In genomic region chrX:44922980-44923379, GRCh38 we compare ENCODE assay signal across 15 cellular contexts. TPM values are rescaled to one million over a fixed set of nuclear protein-coding genes. Genes with fewer than 3 reads are reported as not detected.
DNase-seq lines count a peak whose midpoint lies in the region; ATAC-seq, FAIRE-seq and TF ChIP-seq lines count a peak whose summit lies in the region.
"Had no signal": no experiment of that assay in that cellular context is flagged by ENCODE, and none has a peak within 500 bp of the region (broad histone marks: within the 10 kb centered on the region; RNA-seq: fewer than 3 reads in every experiment).

No MANE protein-coding gene starts in this region.

- H3K36me3 Mint-ChIP-seq in CD4-positive, alpha-beta T cell (ENCODE audit: low read depth), result peaks cover 14% of the 10 kb centered on the region
- H3K36me3 Mint-ChIP-seq in activated CD8-positive, alpha-beta T cell treated with anti-CD3 and anti-CD28 coated beads, Interleukin-2, amount 10 ng/mL, durations not matched to agents 7 days and 5 days (ENCODE audit: low read depth), result peaks cover 4% of the 10 kb centered on the region
- H3K36me3 Mint-ChIP-seq in glutamatergic neuron (ENCODE audit: unreplicated experiment), result no peaks in the 10 kb centered on the region

- ATAC-seq in A549 (no peak), HG02798 (IDR thresholded peaks at IDR 0.05; ENCODE audit: poor library complexity, unreplicated experiment) (no peak)
- peak; percentile 69 for ATAC-seq in CD4-positive, alpha-beta T cell (ENCODE audit: poor library complexity)
- ATAC-seq in activated CD8-positive, alpha-beta T cell treated with anti-CD3 and anti-CD28 coated beads, Interleukin-2, amount 10 ng/mL, durations not matched to agents 7 days and 5 days, result peak; percentile 61

- peaks cover 68% of the 10 kb centered on the region for H3K4me1 Mint-ChIP-seq in CD4-positive, alpha-beta T cell (ENCODE audit: low read depth)
- H3K4me1 Mint-ChIP-seq in activated CD8-positive, alpha-beta T cell treated with anti-CD3 and anti-CD28 coated beads, Interleukin-2, amount 10 ng/mL, durations not matched to agents 7 days and 5 days (ENCODE audit: low read depth), result peaks cover 18% of the 10 kb centered on the region
- peaks cover 7% of the 10 kb centered on the region for H3K4me1 Mint-ChIP-seq in glutamatergic neuron (ENCODE audit: low read depth, unreplicated experiment)

- H3K4me3 ChIP-seq in A549 (no peak overlapping the region), WERI-Rb-1 (ENCODE audit: low read depth, low read length) (no peak overlapping the region)

- intact Hi-C loops in CD4-positive, alpha-beta T cell (cut with DNase I, micrococcal nuclease), result loop anchor here in 1 of 2 experiments (10.0 kb wide), 1 partner anchor 48 kb away; the partner anchor contains the start of gene KDM6A

- peak overlapping the region; percentile 44 for H3K4me3 Mint-ChIP-seq in CD4-positive, alpha-beta T cell
- H3K4me3 Mint-ChIP-seq in activated CD8-positive, alpha-beta T cell treated with anti-CD3 and anti-CD28 coated beads, Interleukin-2, amount 10 ng/mL, durations not matched to agents 7 days and 5 days, result peak overlapping the region; percentile 54
- no peak overlapping the region for H3K4me3 Mint-ChIP-seq in glutamatergic neuron (ENCODE audit: unreplicated experiment)
- H3K4me3 Mint-ChIP-seq: nephron progenitor cell, type B pancreatic cell had no signal

- H3K36me3 ChIP-seq in WERI-Rb-1, result no peaks in the 10 kb centered on the region

- H3K4me2 ChIP-seq in A549, result no peak overlapping the region

- no peak for TF ChIP-seq RAD21 in A549 (conservative IDR thresholded peaks at IDR 0.05 in 1 of 2, IDR thresholded peaks at IDR 0.05 in 1 of 2)

- no peak for TF ChIP-seq POLR2A in A549 (IDR thresholded peaks at IDR 0.05; ENCODE audit: low read length)

- H3K4me1 ChIP-seq in A549, result peaks cover 10% of the 10 kb centered on the region; the same call in 2 of the 3 replicates

- H3K27ac ChIP-seq in A549 (no peak overlapping the region), WERI-Rb-1 (no peak overlapping the region)
- H3K27ac ChIP-seq in CD4-positive, alpha-beta T cell (ENCODE audit: low read depth, low read length), result no peak overlapping the region

- no peaks in the 10 kb centered on the region for H3K27me3 Mint-ChIP-seq in CD4-positive, alpha-beta T cell
- no peaks in the 10 kb centered on the region for H3K27me3 Mint-ChIP-seq in activated CD8-positive, alpha-beta T cell treated with anti-CD3 and anti-CD28 coated beads, Interleukin-2, amount 10 ng/mL, durations not matched to agents 7 days and 5 days (ENCODE audit: low read depth)
- H3K27me3 Mint-ChIP-seq in glutamatergic neuron (ENCODE audit: unreplicated experiment), result peaks cover 5% of the 10 kb centered on the region
- H3K27me3 Mint-ChIP-seq: type B pancreatic cell had no signal

- POLR2A ChIA-PET in A549 (lab: Yijun Ruan, JAX), result no interaction called here
- POLR2A ChIA-PET in CD4-positive, alpha-beta T cell (lab: Charles Lee), result no interaction called here
- POLR2A ChIA-PET in activated CD8-positive, alpha-beta T cell treated with anti-CD3 and anti-CD28 coated beads, Interleukin-2, amount 10 ng/mL, durations not matched to agents 7 days and 5 days (lab: Charles Lee), result no interaction called here

- peak; percentile 88 for FAIRE-seq in A549 (lab: Jason Lieb, UNC)

- H3K9me3 ChIP-seq in A549 (no peaks in the 10 kb centered on the region), WERI-Rb-1 (ENCODE audit: severe bottlenecking) (no peaks in the 10 kb centered on the region)
- H3K9me3 ChIP-seq in CD4-positive, alpha-beta T cell (ENCODE audit: control insufficient read depth, low read length), result no peaks in the 10 kb centered on the region

- DNase-seq in A549 (ENCODE audit: low read depth in 1 of 2, low spot score in 1 of 2) (no peak), glutamatergic neuron (no peak), NCI-H82 treated with DMSO at 0.1 percent for 48 hours (lab: John Stamatoyannopoulos, UW; ENCODE audit: unreplicated experiment) (no peak), WERI-Rb-1 (no peak), NOMO-1 treated with dmso at 0.1 percent for 144 hours (lab: John Stamatoyannopoulos, UW; ENCODE audit: unreplicated experiment) (no peak)
- no peak for DNase-seq in CD4-positive, alpha-beta T cell
- no peak for DNase-seq in activated CD8-positive, alpha-beta T cell treated with anti-CD3 and anti-CD28 coated beads, Interleukin-2, amount 10 ng/mL, durations not matched to agents 7 days and 5 days
- DNase-seq: EL; hippocampal formation; NCI-H1092 treated with DMSO at 0.1 percent for 48 hours; NCI-H524 treated with DMSO at 0.1 percent for 48 hours; nephron progenitor cell; stimulated activated CD4-positive, alpha-beta T cell treated with anti-CD3 and anti-CD28 coated beads, Interleukin-2, amount 100 ng/mL, for 24 hours had no signal

- H3K27me3 ChIP-seq in CD4-positive, alpha-beta T cell (ENCODE audit: control insufficient read depth, insufficient read depth, low read length), result no peaks in the 10 kb centered on the region
- no peaks in the 10 kb centered on the region for H3K27me3 ChIP-seq in WERI-Rb-1 (ENCODE audit: insufficient read depth, low read depth, severe bottlenecking)

- no peaks in the 10 kb centered on the region for H3K9me3 Mint-ChIP-seq in CD4-positive, alpha-beta T cell
- H3K9me3 Mint-ChIP-seq in activated CD8-positive, alpha-beta T cell treated with anti-CD3 and anti-CD28 coated beads, Interleukin-2, amount 10 ng/mL, durations not matched to agents 7 days and 5 days (ENCODE audit: insufficient read depth), result no peaks in the 10 kb centered on the region
- H3K9me3 Mint-ChIP-seq in glutamatergic neuron (ENCODE audit: unreplicated experiment), result no peaks in the 10 kb centered on the region

- peak overlapping the region; percentile 66 for H3K27ac Mint-ChIP-seq in CD4-positive, alpha-beta T cell
- H3K27ac Mint-ChIP-seq in activated CD8-positive, alpha-beta T cell treated with anti-CD3 and anti-CD28 coated beads, Interleukin-2, amount 10 ng/mL, durations not matched to agents 7 days and 5 days, result peak overlapping the region; percentile 70
- peak overlapping the region; percentile 70 for H3K27ac Mint-ChIP-seq in glutamatergic neuron (ENCODE audit: unreplicated experiment)
- H3K27ac Mint-ChIP-seq: nephron progenitor cell, type B pancreatic cell had no signal

- 89% methylated on average over 4 of the region's 4 CpGs for WGBS in A549 (ENCODE audit: missing lambda C conversion rate)

- TF ChIP-seq EP300 in A549 (IDR thresholded peaks at IDR 0.05), result no peak

- CTCF ChIA-PET in A549 (lab: Yijun Ruan, JAX), result no interaction called here
- CTCF ChIA-PET in CD4-positive, alpha-beta T cell (lab: Charles Lee), result no interaction called here
- CTCF ChIA-PET in activated CD8-positive, alpha-beta T cell treated with anti-CD3 and anti-CD28 coated beads, Interleukin-2, amount 10 ng/mL, durations not matched to agents 7 days and 5 days (lab: Charles Lee), result interaction anchor here (0.7 kb wide), 1 partner anchor 11 kb away, joined by 3 read pairs; no protein-coding TSS in a partner anchor

- no peak for TF ChIP-seq CTCF in A549 (IDR thresholded peaks at IDR 0.05)
- TF ChIP-seq CTCF in CD4-positive, alpha-beta T cell (IDR thresholded peaks at IDR 0.05), result no peak
- no peak for TF ChIP-seq CTCF in glutamatergic neuron (IDR thresholded peaks at IDR 0.05; ENCODE audit: partially characterized antibody, unreplicated experiment)
- TF ChIP-seq CTCF in WERI-Rb-1 (IDR thresholded peaks at IDR 0.05; ENCODE audit: low read depth, low read length), result no peak

TF ChIP-seq in A549, 52 proteins besides CTCF, POLR2A, EP300 and RAD21 (continues in another document):
- TF ChIP-seq, protein P1, sequence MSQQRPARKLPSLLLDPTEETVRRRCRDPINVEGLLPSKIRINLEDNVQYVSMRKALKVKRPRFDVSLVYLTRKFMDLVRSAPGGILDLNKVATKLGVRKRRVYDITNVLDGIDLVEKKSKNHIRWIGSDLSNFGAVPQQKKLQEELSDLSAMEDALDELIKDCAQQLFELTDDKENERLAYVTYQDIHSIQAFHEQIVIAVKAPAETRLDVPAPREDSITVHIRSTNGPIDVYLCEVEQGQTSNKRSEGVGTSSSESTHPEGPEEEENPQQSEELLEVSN (IDR thresholded peaks at IDR 0.05; ENCODE audit: borderline replicate concordance, low read depth), result no peak
- TF ChIP-seq JUNB (IDR thresholded peaks at IDR 0.05), result no peak
- TF ChIP-seq BCL3 (IDR thresholded peaks at IDR 0.05), result no peak
- TF ChIP-seq MAFK (IDR thresholded peaks at IDR 0.05; ENCODE audit: partially characterized antibody), result no peak
- TF ChIP-seq, protein P2, sequence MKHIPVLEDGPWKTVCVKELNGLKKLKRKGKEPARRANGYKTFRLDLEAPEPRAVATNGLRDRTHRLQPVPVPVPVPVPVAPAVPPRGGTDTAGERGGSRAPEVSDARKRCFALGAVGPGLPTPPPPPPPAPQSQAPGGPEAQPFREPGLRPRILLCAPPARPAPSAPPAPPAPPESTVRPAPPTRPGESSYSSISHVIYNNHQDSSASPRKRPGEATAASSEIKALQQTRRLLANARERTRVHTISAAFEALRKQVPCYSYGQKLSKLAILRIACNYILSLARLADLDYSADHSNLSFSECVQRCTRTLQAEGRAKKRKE (CRISPR knock-in tag; IDR thresholded peaks at IDR 0.05; ENCODE audit: low read depth), result no peak
- TF ChIP-seq EHMT2 (IDR thresholded peaks at IDR 0.05; ENCODE audit: low read depth), result no peak

RNA-seq across cellular contexts. Expression of gene KDM6A, which starts 50.0 kb away (rescaled TPM):
- polyA plus RNA-seq in A549 (2011; rRNA removed) (18.4 and 24.1 TPM in 2 replicates), A549 (2017; fragmentation: RNase III; extraction: RNeasy Plus Mini Kit Qiagen cat#74134 plus additional on column Dnase treatment) (8.5 to 9.3 TPM (median 9.0 TPM) in 3 replicates)
- 5.6 and 8.8 TPM in 2 replicates for polyA plus RNA-seq in A549 (2012; cell fraction: cytosol; rRNA removed)
- polyA plus RNA-seq in A549 (2012; cell fraction: nucleus; rRNA removed), result 9.4 and 10.3 TPM in 2 replicates
- polyA minus RNA-seq in A549 (2011; rRNA and poly(A)+ RNA removed), result 41.9 and 46.2 TPM in 2 replicates
- 10 to 100 TPM; 59.6 to 63.9 TPM for total RNA-seq in CD4-positive, alpha-beta T cell
- 10 to 100 TPM; 24.5 to 24.7 TPM for total RNA-seq in activated CD8-positive, alpha-beta T cell treated with anti-CD3 and anti-CD28 coated beads, Interleukin-2, amount 10 ng/mL, durations not matched to agents 7 days and 5 days
- total RNA-seq in glutamatergic neuron (ENCODE audit: unreplicated experiment), result 26.5 TPM

Comparison
In these comparisons a context has a peak if more than half of its experiments do, and no peak if none do; other contexts are left out.
1. ATAC-seq: peak in CD4-positive, alpha-beta T cell (single experiment) and activated CD8-positive, alpha-beta T cell treated with anti-CD3 and anti-CD28 coated beads, Interleukin-2, amount 10 ng/mL, durations not matched to agents 7 days and 5 days (single experiment); none in A549 (0 of 2) and HG02798 (single experiment).
2. Peak in every context shown above with its lines, with median percentiles within 50 percentile points of each other: H3K27ac Mint-ChIP-seq.